ENCODE assay signal across 9 cellular contexts in genomic region chr6:137165375-137166246, GRCh38. TPM values are rescaled to one million over a fixed set of nuclear protein-coding genes. Genes with fewer than 3 reads are reported as not detected.
DNase-seq lines count a peak whose midpoint lies in the region; ATAC-seq lines count a peak whose summit lies in the region.
"Had no signal": no experiment of that assay in that cellular context is flagged by ENCODE, and none has a peak within 500 bp of the region (broad histone marks: within the 10 kb centered on the region; RNA-seq: fewer than 3 reads in every experiment).

No MANE protein-coding gene starts in this region.

- peaks cover 1% of the 10 kb centered on the region for H3K36me3 Mint-ChIP-seq in IgD-negative memory B cell
- peaks cover 11% of the 10 kb centered on the region for H3K36me3 Mint-ChIP-seq in activated CD4-positive, alpha-beta T cell treated with anti-CD3 and anti-CD28 coated beads, Interleukin-2, amount 10 ng/mL, durations not matched to agents 24 days and 14 days (ENCODE audit: low read depth)
- peaks cover 3% of the 10 kb centered on the region for H3K36me3 Mint-ChIP-seq in memory B cell

- intact Hi-C loops in activated CD4-positive, alpha-beta T cell treated with anti-CD3 and anti-CD28 coated beads, Interleukin-2, amount 10 ng/mL, durations not matched to agents 24 days and 14 days (cut with micrococcal nuclease) = loop anchor here (2.0 kb wide), 1 partner anchor 71 kb away; no protein-coding TSS in a partner anchor
- intact Hi-C loops in posterior vena cava (cut with DNase I) = no loop called here

- H3K27me3 Mint-ChIP-seq in IgD-negative memory B cell (peaks cover 2% of the 10 kb centered on the region), memory B cell (no peaks in the 10 kb centered on the region)
- no peaks in the 10 kb centered on the region for H3K27me3 Mint-ChIP-seq in activated CD4-positive, alpha-beta T cell treated with anti-CD3 and anti-CD28 coated beads, Interleukin-2, amount 10 ng/mL, durations not matched to agents 24 days and 14 days

- peak; percentile 45 for DNase-seq in NK-92 treated with Interleukin-12 subunit alpha and Interleukin-12 subunit beta, amount 100 ng/mL, for 24 hours (lab: John Stamatoyannopoulos, UW)
- DNase-seq in NK-92 (lab: John Stamatoyannopoulos, UW; ENCODE audit: unreplicated experiment) (no peak), memory B cell (ENCODE audit: low spot score in 2 of 2) (peak; percentile 38 to 50), posterior vena cava (ENCODE audit: low spot score) (no peak), inferior parietal cortex (ENCODE audit: extremely low spot score) (no peak)
- DNase-seq in activated CD4-positive, alpha-beta T cell treated with anti-CD3 and anti-CD28 coated beads, Interleukin-2, amount 10 ng/mL, durations not matched to agents 24 days and 14 days = peak; percentile 88

- H3K4me1 Mint-ChIP-seq in IgD-negative memory B cell (peaks cover 27 to 35% (median 32%) of the 10 kb centered on the region in 3 donors), memory B cell (peaks cover 34% of the 10 kb centered on the region)
- peaks cover 34% of the 10 kb centered on the region for H3K4me1 Mint-ChIP-seq in activated CD4-positive, alpha-beta T cell treated with anti-CD3 and anti-CD28 coated beads, Interleukin-2, amount 10 ng/mL, durations not matched to agents 24 days and 14 days

- ATAC-seq in GM21447 (IDR thresholded peaks at IDR 0.05; ENCODE audit: unreplicated experiment) (peak; percentile 62), memory B cell (ENCODE audit: low read depth) (peak; percentile 87)

- H3K4me3 Mint-ChIP-seq in IgD-negative memory B cell = peak overlapping the region in 3 of 4 donors; percentile 23 to 80 (median 67)
- peak overlapping the region; percentile 7 for H3K4me3 Mint-ChIP-seq in activated CD4-positive, alpha-beta T cell treated with anti-CD3 and anti-CD28 coated beads, Interleukin-2, amount 10 ng/mL, durations not matched to agents 24 days and 14 days
- peak overlapping the region; percentile 33 for H3K4me3 Mint-ChIP-seq in memory B cell

- H3K27ac Mint-ChIP-seq in IgD-negative memory B cell (peak overlapping the region in 2 of 3 donors; percentile 3 to 6), memory B cell (peak overlapping the region; percentile 67)
- H3K27ac Mint-ChIP-seq in activated CD4-positive, alpha-beta T cell treated with anti-CD3 and anti-CD28 coated beads, Interleukin-2, amount 10 ng/mL, durations not matched to agents 24 days and 14 days = peak overlapping the region; percentile 41

- H3K9me3 Mint-ChIP-seq in IgD-negative memory B cell = peaks cover 0 to 10% (median 4%) of the 10 kb centered on the region in 3 donors
- peaks cover 25% of the 10 kb centered on the region for H3K9me3 Mint-ChIP-seq in activated CD4-positive, alpha-beta T cell treated with anti-CD3 and anti-CD28 coated beads, Interleukin-2, amount 10 ng/mL, durations not matched to agents 24 days and 14 days
- H3K9me3 Mint-ChIP-seq in memory B cell = peaks cover 5% of the 10 kb centered on the region

RNA-seq across cellular contexts. Expression of gene IL22RA2, which starts 7.8 kb away (rescaled TPM):
- polyA plus RNA-seq in IgD-negative memory B cell = not detected
- not detected in 2 replicates for total RNA-seq in activated CD4-positive, alpha-beta T cell treated with anti-CD3 and anti-CD28 coated beads, Interleukin-2, amount 10 ng/mL, durations not matched to agents 24 days and 14 days
- not detected for total RNA-seq in posterior vena cava
- polyA plus RNA-seq: adipose tissue had no signal

RNA-seq across cellular contexts. Expression of gene IFNGR1, which starts 53.6 kb away (rescaled TPM):
- polyA plus RNA-seq in IgD-negative memory B cell = 38.1 TPM
- 13.9 and 14.4 TPM in 2 replicates for total RNA-seq in activated CD4-positive, alpha-beta T cell treated with anti-CD3 and anti-CD28 coated beads, Interleukin-2, amount 10 ng/mL, durations not matched to agents 24 days and 14 days
- 10 to 100 TPM; 71.4 to 72.7 TPM for total RNA-seq in posterior vena cava

Comparison
In these comparisons a context has a peak if more than half of its experiments do, and no peak if none do; other contexts are left out.
1. DNase-seq: peak in NK-92 treated with Interleukin-12 subunit alpha and Interleukin-12 subunit beta, amount 100 ng/mL, for 24 hours (single experiment), activated CD4-positive, alpha-beta T cell treated with anti-CD3 and anti-CD28 coated beads, Interleukin-2, amount 10 ng/mL, durations not matched to agents 24 days and 14 days (single experiment) and memory B cell (2 of 2); none in NK-92 (single experiment), posterior vena cava (single experiment) and inferior parietal cortex (single experiment).
2. H3K27ac Mint-ChIP-seq: peak in every context shown above with its lines; median percentile 67 in memory B cell; 41 in activated CD4-positive, alpha-beta T cell treated with anti-CD3 and anti-CD28 coated beads, Interleukin-2, amount 10 ng/mL, durations not matched to agents 24 days and 14 days; 4 in IgD-negative memory B cell.
3. H3K4me3 Mint-ChIP-seq: peak in every context shown above with its lines; median percentile 67 in IgD-negative memory B cell; 33 in memory B cell; 7 in activated CD4-positive, alpha-beta T cell treated with anti-CD3 and anti-CD28 coated beads, Interleukin-2, amount 10 ng/mL, durations not matched to agents 24 days and 14 days.